In genomic region chr16:3070608-3071111, GRCh38 we compare ENCODE assay signal across 21 cellular contexts. TPM values are rescaled to one million over a fixed set of nuclear protein-coding genes. Genes with fewer than 3 reads are reported as not detected.
DNase-seq lines count a peak whose midpoint lies in the region; ATAC-seq lines count a peak whose summit lies in the region.
"Had no signal": no experiment of that assay in that cellular context is flagged by ENCODE, and none has a peak within 500 bp of the region (broad histone marks: within the 10 kb centered on the region; RNA-seq: fewer than 3 reads in every experiment).

No MANE protein-coding gene starts in this region.

- peak; percentile 40 for DNase-seq in stimulated activated CD4-positive, alpha-beta T cell treated with anti-CD3 and anti-CD28 coated beads, Interleukin-15, amount 100 ng/mL, for 24 hours
- DNase-seq in stimulated activated CD4-positive, alpha-beta T cell treated with anti-CD3 and anti-CD28 coated beads, Interleukin-1b, Interleukin-23, amount 100 ng/mL, for 48 hours = no peak
- DNase-seq in central memory CD8-positive, alpha-beta T cell (ENCODE audit: low spot score in 2 of 2) = no peak
- DNase-seq in stimulated activated naive CD8-positive, alpha-beta T cell treated with anti-CD3 and anti-CD28 coated beads, Interleukin-15, amount 100 ng/mL, for 72 hours = no peak
- no peak for DNase-seq in GDM1 (lab: John Stamatoyannopoulos, UW)
- no peak for DNase-seq in aorta
- DNase-seq: activated gamma-delta T cell treated with Interleukin-2 at 50 U/mL for 16 hours, body of pancreas, COR-L47, head of caudate nucleus, Karpas-422, NCI-H1048, NCI-H526, upper lobe of left lung had no signal

- H3K4me3 Mint-ChIP-seq in T-helper 1 cell treated with Interleukin-12 subunit alpha and Interleukin-12 subunit beta and Interleukin-4 antibody, amounts not matched to agents 30 μg/mL and 1 μg/mL, for 36 hours = peak overlapping the region; percentile 17
- no peak overlapping the region for H3K4me3 Mint-ChIP-seq in central memory CD8-positive, alpha-beta T cell
- peak overlapping the region in 1 of 2 donors; percentile 56 for H3K4me3 Mint-ChIP-seq in stimulated activated naive CD8-positive, alpha-beta T cell treated with anti-CD3 and anti-CD28 coated beads, Interleukin-15, amount 100 ng/mL, for 72 hours

- no peaks in the 10 kb centered on the region for H3K36me3 ChIP-seq in aorta (ENCODE audit: control insufficient read depth in 1 of 2, insufficient read depth in 2 of 2, low read length in 1 of 2)
- H3K36me3 ChIP-seq: right atrium auricular region had no signal

- no peaks in the 10 kb centered on the region for H3K9me3 Mint-ChIP-seq in T-helper 1 cell treated with Interleukin-12 subunit alpha and Interleukin-12 subunit beta and Interleukin-4 antibody, amounts not matched to agents 30 μg/mL and 1 μg/mL, for 36 hours
- no peaks in the 10 kb centered on the region for H3K9me3 Mint-ChIP-seq in central memory CD8-positive, alpha-beta T cell
- H3K9me3 Mint-ChIP-seq in stimulated activated naive CD8-positive, alpha-beta T cell treated with anti-CD3 and anti-CD28 coated beads, Interleukin-15, amount 100 ng/mL, for 72 hours = no peaks in the 10 kb centered on the region

- no peaks in the 10 kb centered on the region for H3K9me3 ChIP-seq in aorta (ENCODE audit: control insufficient read depth, low read length)
- H3K9me3 ChIP-seq: body of pancreas, right atrium auricular region, upper lobe of left lung had no signal

- peaks cover 48% of the 10 kb centered on the region for H3K36me3 Mint-ChIP-seq in T-helper 1 cell treated with Interleukin-12 subunit alpha and Interleukin-12 subunit beta and Interleukin-4 antibody, amounts not matched to agents 30 μg/mL and 1 μg/mL, for 36 hours (ENCODE audit: low read depth)
- H3K36me3 Mint-ChIP-seq in central memory CD8-positive, alpha-beta T cell (ENCODE audit: insufficient read depth) = peaks cover 64% of the 10 kb centered on the region

- H3K27ac ChIP-seq in aorta (ENCODE audit: low read depth in 1 of 2, low read length in 2 of 2) = no peak overlapping the region
- H3K27ac ChIP-seq: body of pancreas, coronary artery, right atrium auricular region, upper lobe of left lung had no signal

- no peak for ATAC-seq in central memory CD8-positive, alpha-beta T cell (replicated peaks; ENCODE audit: extremely low read depth, poor library complexity, severe bottlenecking)
- no peak for ATAC-seq in stimulated activated naive CD8-positive, alpha-beta T cell treated with anti-CD3 and anti-CD28 coated beads, Interleukin-15, amount 100 ng/mL, for 72 hours
- ATAC-seq in HG03135 (IDR thresholded peaks at IDR 0.05; ENCODE audit: unreplicated experiment) = no peak
- no peak for ATAC-seq in aorta (ENCODE audit: low FRiP score)
- ATAC-seq: body of pancreas had no signal

- H3K4me1 ChIP-seq in aorta (ENCODE audit: control insufficient read depth in 1 of 2, insufficient read depth in 2 of 2, low read length in 2 of 2) = no peaks in the 10 kb centered on the region

- peak overlapping the region; percentile 86 for H3K27ac Mint-ChIP-seq in T-helper 1 cell treated with Interleukin-12 subunit alpha and Interleukin-12 subunit beta and Interleukin-4 antibody, amounts not matched to agents 30 μg/mL and 1 μg/mL, for 36 hours
- H3K27ac Mint-ChIP-seq in central memory CD8-positive, alpha-beta T cell (ENCODE audit: low read depth) = peak overlapping the region; percentile 90
- peak overlapping the region; percentile 75 to 91 for H3K27ac Mint-ChIP-seq in stimulated activated naive CD8-positive, alpha-beta T cell treated with anti-CD3 and anti-CD28 coated beads, Interleukin-15, amount 100 ng/mL, for 72 hours

- WGBS in aorta, 2 donors = 85 to 88% methylated on average over 9 of the region's 9 CpGs

- intact Hi-C loops in aorta (cut with DNase I) = no loop called here

- H3K27me3 Mint-ChIP-seq in T-helper 1 cell treated with Interleukin-12 subunit alpha and Interleukin-12 subunit beta and Interleukin-4 antibody, amounts not matched to agents 30 μg/mL and 1 μg/mL, for 36 hours (ENCODE audit: low read depth) = no peaks in the 10 kb centered on the region
- H3K27me3 Mint-ChIP-seq in central memory CD8-positive, alpha-beta T cell = no peaks in the 10 kb centered on the region
- H3K27me3 Mint-ChIP-seq in stimulated activated naive CD8-positive, alpha-beta T cell treated with anti-CD3 and anti-CD28 coated beads, Interleukin-15, amount 100 ng/mL, for 72 hours = no peaks in the 10 kb centered on the region

- H3K4me1 Mint-ChIP-seq in T-helper 1 cell treated with Interleukin-12 subunit alpha and Interleukin-12 subunit beta and Interleukin-4 antibody, amounts not matched to agents 30 μg/mL and 1 μg/mL, for 36 hours (ENCODE audit: low read depth) = peaks cover 58% of the 10 kb centered on the region
- H3K4me1 Mint-ChIP-seq in central memory CD8-positive, alpha-beta T cell = peaks cover 76% of the 10 kb centered on the region
- H3K4me1 Mint-ChIP-seq in stimulated activated naive CD8-positive, alpha-beta T cell treated with anti-CD3 and anti-CD28 coated beads, Interleukin-15, amount 100 ng/mL, for 72 hours = peaks cover 84% of the 10 kb centered on the region

- H3K27me3 ChIP-seq in aorta (ENCODE audit: control insufficient read depth in 1 of 2, insufficient read depth in 2 of 2, low read length in 1 of 2) = no peaks in the 10 kb centered on the region
- H3K27me3 ChIP-seq: body of pancreas, right atrium auricular region, upper lobe of left lung had no signal

- no peak overlapping the region for H3K4me3 ChIP-seq in aorta (ENCODE audit: low read length in 2 of 2)
- H3K4me3 ChIP-seq: body of pancreas, coronary artery, right atrium auricular region, upper lobe of left lung had no signal

RNA-seq across cellular contexts. Expression of gene IL32, which starts 5.2 kb away (rescaled TPM):
- 10 to 100 TPM; 30.2 to 71.6 TPM for total RNA-seq in aorta
- 100 to 1,000 TPM in 1 of 2 donors, 10 to 100 TPM in 1; 18.2 to 137 TPM for polyA plus RNA-seq in aorta

RNA-seq across cellular contexts. Expression of gene MMP25, which starts 24.3 kb away (rescaled TPM):
- 10 to 100 TPM in 1 of 2 donors, 1 to 10 TPM in 1; 3.2 to 11.4 TPM for total RNA-seq in aorta
- polyA plus RNA-seq in aorta = under 1 TPM; 0.36 to 0.75 TPM

RNA-seq across cellular contexts. Expression of gene ZSCAN10, which starts 28.4 kb away (rescaled TPM):
- not detected for total RNA-seq in aorta
- polyA plus RNA-seq in aorta = not detected
- total RNA-seq: body of pancreas, Daoy, liver, osteoblast, right atrium auricular region had no signal
- polyA plus RNA-seq: liver had no signal

RNA-seq across cellular contexts. Expression of gene BICDL2, which starts 33.9 kb away (rescaled TPM):
- under 1 TPM; 0.10 to 0.18 TPM for total RNA-seq in aorta
- 1 to 10 TPM in 1 of 2 donors, under 1 TPM in 1; 0.05 to 3.6 TPM for polyA plus RNA-seq in aorta
- total RNA-seq: Daoy, osteoblast had no signal

RNA-seq across cellular contexts. Expression of gene ZNF205, which starts 41.7 kb away (rescaled TPM):
- total RNA-seq in aorta = 10 to 100 TPM in 1 of 2 donors, 1 to 10 TPM in 1; 7.1 to 10.0 TPM
- polyA plus RNA-seq in aorta = 10 to 100 TPM in 1 of 2 donors, 1 to 10 TPM in 1; 8.9 to 36.6 TPM
